8 cellular contexts compared by ENCODE assay signal in the genomic region with DNA sequence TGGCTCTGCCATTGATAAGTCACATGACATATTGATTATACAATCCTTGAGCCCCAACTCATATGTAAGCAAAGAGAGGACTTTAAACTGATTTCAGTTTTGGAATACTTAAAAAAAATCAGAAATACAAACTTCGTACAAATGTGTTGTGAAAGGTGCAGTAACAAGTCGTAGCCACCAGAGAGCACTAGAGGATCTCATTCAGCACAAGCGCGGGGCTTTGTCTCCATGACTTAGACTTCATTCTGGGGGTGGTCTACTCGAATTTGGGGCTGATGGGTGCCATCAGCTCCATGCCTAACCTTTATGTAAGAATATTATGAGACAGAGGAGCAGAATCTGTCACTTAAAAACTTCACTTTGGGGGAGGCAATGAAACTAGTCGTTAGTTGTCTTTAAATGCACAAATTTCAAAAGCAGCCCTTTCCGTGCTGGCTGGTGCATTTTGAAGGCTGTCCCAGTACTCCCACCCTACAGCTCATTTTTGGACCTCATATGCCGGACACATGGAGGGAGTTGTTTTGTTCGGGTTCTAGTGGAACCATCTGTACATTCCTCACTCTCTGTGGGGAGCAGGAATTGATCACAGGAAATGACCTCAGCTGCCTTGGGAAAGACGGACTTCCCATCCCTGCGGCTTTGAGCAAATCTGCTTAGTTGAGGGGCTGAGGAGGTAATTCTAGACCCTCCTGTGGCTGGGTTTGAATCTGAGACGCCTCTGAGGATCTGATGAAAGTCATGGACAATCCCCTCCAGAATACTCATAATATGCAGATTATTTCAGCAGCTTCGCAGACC. TPM values are rescaled to one million over a fixed set of nuclear protein-coding genes. Genes with fewer than 3 reads are reported as not detected.
DNase-seq lines count a peak whose midpoint lies in the region; ATAC-seq and TF ChIP-seq lines count a peak whose summit lies in the region.

No MANE protein-coding gene starts in this region.

- H3K27me3 Mint-ChIP-seq in activated naive CD8-positive, alpha-beta T cell treated with anti-CD3 and anti-CD28 coated beads, Interleukin-2, amount 50 U/mL, for 24 hours, result peaks cover 49% of the 10 kb centered on the region

- peaks cover 7% of the 10 kb centered on the region for H3K4me1 Mint-ChIP-seq in activated naive CD8-positive, alpha-beta T cell treated with anti-CD3 and anti-CD28 coated beads, Interleukin-2, amount 50 U/mL, for 24 hours

- H3K4me3 Mint-ChIP-seq in activated naive CD8-positive, alpha-beta T cell treated with anti-CD3 and anti-CD28 coated beads, Interleukin-2, amount 50 U/mL, for 24 hours, result peak overlapping the region; percentile 40

- H3K36me3 Mint-ChIP-seq in activated naive CD8-positive, alpha-beta T cell treated with anti-CD3 and anti-CD28 coated beads, Interleukin-2, amount 50 U/mL, for 24 hours (ENCODE audit: low read depth), result no peaks in the 10 kb centered on the region

- H3K4me3 ChIP-seq in SJCRH30 (no peak overlapping the region), heart left ventricle (peak overlapping the region in 9 of 12 donors; percentile 26 to 48 (median 39))

- TF ChIP-seq POLR2A in heart left ventricle (IDR thresholded peaks at IDR 0.05), result no peak

- peak; percentile 80 to 95 (median 88) for TF ChIP-seq CTCF in heart left ventricle (IDR thresholded peaks at IDR 0.05)

- H3K9me3 ChIP-seq in SJCRH30 (replicated peaks) (no peaks in the 10 kb centered on the region), heart left ventricle (no peaks in the 10 kb centered on the region)

- in situ Hi-C loops in G401 (cut with HindIII; ENCODE audit: low sequenced_read_pairs), result no loop called here

- H3K27ac Mint-ChIP-seq in activated naive CD8-positive, alpha-beta T cell treated with anti-CD3 and anti-CD28 coated beads, Interleukin-2, amount 50 U/mL, for 24 hours, result no peak overlapping the region

- intact Hi-C loops in heart left ventricle (cut with DNase I), result loop anchor here (1.0 to 10.0 kb wide), 10 partner anchors 94 to 396 kb away; no protein-coding TSS in a partner anchor

- peak; percentile 57 for DNase-seq in G401 (ENCODE audit: low spot score)
- peak; percentile 52 for DNase-seq in LHCN-M2 (ENCODE audit: low read depth)
- DNase-seq in SJCRH30, result peak; percentile 6 to 56
- peak; percentile 26 for DNase-seq in activated naive CD8-positive, alpha-beta T cell treated with anti-CD3 and anti-CD28 coated beads, Interleukin-2, amount 50 U/mL, for 24 hours
- peak in 4 of 5 donors; percentile 31 to 43 (median 41) for DNase-seq in heart left ventricle
- DNase-seq in renal cortical epithelial cell (ENCODE audit: low read depth), result peak; percentile 65

- H3K4me1 ChIP-seq in SJCRH30 (no peaks in the 10 kb centered on the region), heart left ventricle (peaks cover 0 to 16% (median 10%) of the 10 kb centered on the region in 12 donors)

- no peaks in the 10 kb centered on the region for H3K9me3 Mint-ChIP-seq in activated naive CD8-positive, alpha-beta T cell treated with anti-CD3 and anti-CD28 coated beads, Interleukin-2, amount 50 U/mL, for 24 hours

- no peak for ATAC-seq in activated naive CD8-positive, alpha-beta T cell treated with anti-CD3 and anti-CD28 coated beads, Interleukin-2, amount 50 U/mL, for 24 hours
- ATAC-seq in heart left ventricle, result peak; percentile 54 to 67 (median 62)
- ATAC-seq in HG03095 (IDR thresholded peaks at IDR 0.05; ENCODE audit: unreplicated experiment), result no peak
- ATAC-seq in HG03025 (IDR thresholded peaks at IDR 0.05; ENCODE audit: low FRiP score, unreplicated experiment), result no peak

- H3K27me3 ChIP-seq in SJCRH30 (no peaks in the 10 kb centered on the region), heart left ventricle (peaks cover 0 to 7% (median 0%) of the 10 kb centered on the region in 9 donors)

- WGBS in heart left ventricle, 4 donors, result 13 to 17% (median 15%) methylated on average over 13 of the region's 13 CpGs

- H3K27ac ChIP-seq in SJCRH30 (no peak overlapping the region), heart left ventricle (peak overlapping the region in 6 of 12 donors; percentile 21 to 49 (median 38))

- H3K36me3 ChIP-seq in SJCRH30 (no peaks in the 10 kb centered on the region), heart left ventricle (no peaks in the 10 kb centered on the region)

RNA-seq across cellular contexts. Expression of a gene that starts 27.5 kb away (rescaled TPM):
- total RNA-seq in G401 (2014; rRNA removed; shearing (Covaris generic)), result not detected in 2 replicates
- total RNA-seq in LHCN-M2 (2014; rRNA removed), result not detected in 2 replicates
- polyA plus RNA-seq in LHCN-M2 (2012), result not detected
- total RNA-seq in SJCRH30 (2014; rRNA removed; shearing (Covaris generic)), result 0.34 TPM in 1 of 2 replicates, not detected in the other
- total RNA-seq in heart left ventricle, result 100 to 1,000 TPM; 120 to 245 (median 173) TPM
- polyA plus RNA-seq in heart left ventricle, result 10 to 100 TPM; 84.1 to 94.6 TPM
- total RNA-seq in renal cortical epithelial cell, result 0.52 and 3.5 TPM in 2 replicates

RNA-seq across cellular contexts. Expression of a gene that starts 49.2 kb away (rescaled TPM):
- total RNA-seq in G401 (2014; rRNA removed; shearing (Covaris generic)), result not detected in 2 replicates
- total RNA-seq in LHCN-M2 (2014; rRNA removed) (not detected in 2 replicates), heart left ventricle (1 to 10 TPM in 6 of 9 donors, under 1 TPM in 3; 0.38 to 5.4 (median 1.2) TPM), renal cortical epithelial cell (1.1 and 6.9 TPM in 2 replicates)
- polyA plus RNA-seq in LHCN-M2 (2012), result not detected
- not detected in 2 replicates for total RNA-seq in SJCRH30 (2014; rRNA removed; shearing (Covaris generic))
- polyA plus RNA-seq in heart left ventricle, result 1 to 10 TPM in 1 of 2 donors, under 1 TPM in 1; 0.72 to 1.8 TPM

Comparison
In these comparisons a context has a peak if more than half of its experiments do, and no peak if none do; other contexts are left out.
1. ATAC-seq: peak in heart left ventricle (4 of 4); none in activated naive CD8-positive, alpha-beta T cell treated with anti-CD3 and anti-CD28 coated beads, Interleukin-2, amount 50 U/mL, for 24 hours (single experiment), HG03095 (single experiment) and HG03025 (single experiment).
2. RNA of a gene that starts 27.5 kb away (total RNA-seq): 120 to 245 TPM in heart left ventricle; 0.52 to 3.5 TPM in renal cortical epithelial cell, 0.34 TPM in SJCRH30, not detected in G401 and not detected in LHCN-M2; every median in the first group is over 10 times any median in the second.
3. Peak in every context shown above with its lines, with median percentiles within 50 percentile points of each other: DNase-seq.